17 cellular contexts compared by ENCODE assay signal in the genomic region with DNA sequence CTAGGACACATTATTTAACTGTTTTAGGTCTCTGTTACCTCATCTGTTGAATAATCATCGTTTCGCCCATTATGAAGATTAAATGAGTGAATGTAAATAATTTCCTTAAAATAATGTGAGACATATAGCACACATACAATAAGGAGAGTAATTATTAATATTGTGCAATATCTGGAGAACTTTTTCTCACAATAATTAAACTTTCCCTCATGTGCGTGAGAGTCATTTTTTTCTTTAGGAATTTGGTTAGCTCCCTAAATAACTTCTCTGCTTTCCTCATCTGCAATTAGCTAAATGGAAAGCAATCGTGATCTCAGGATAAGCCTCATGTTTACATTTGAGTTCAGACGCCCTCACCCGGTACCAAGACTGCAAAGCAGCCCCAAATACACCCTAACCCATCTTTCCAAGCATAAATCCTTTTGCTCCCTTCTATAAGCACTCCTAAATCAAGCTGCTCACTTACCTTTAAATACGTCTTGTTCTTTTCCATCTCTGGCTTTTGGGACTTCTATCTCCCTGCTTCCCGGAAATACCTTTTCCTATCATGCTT.
A peak's percentile ranks its signal among the peaks of the same experiment; 100 is the strongest.
DNase-seq lines count a peak whose midpoint lies in the region; ATAC-seq, FAIRE-seq and TF ChIP-seq lines count a peak whose summit lies in the region.
"Had no signal": no experiment of that assay in that cellular context is flagged by ENCODE, and none has a peak within 500 bp of the region (broad histone marks: within the 10 kb centered on the region; RNA-seq: fewer than 3 reads in every experiment).

No MANE protein-coding gene starts in this region.

- no peaks in the 10 kb centered on the region for H3K4me1 Mint-ChIP-seq in activated T-helper 1 cell treated with anti-CD3 and anti-CD28 coated beads, Interleukin-12 subunit alpha, Interleukin-12 subunit beta, Interleukin-2, Interleukin-4 antibody, amounts not matched to agents 30 ng/mL and 10 ng/mL and 1 ng/mL, durations not matched to agents 14 hours and 24 hours and 36 hours (ENCODE audit: low read depth)
- H3K4me1 Mint-ChIP-seq: activated naive CD8-positive, alpha-beta T cell treated with anti-CD3 and anti-CD28 coated beads, Interleukin-2, amount 10 ng/mL, durations not matched to agents 7 days and 5 days had no signal

- intact Hi-C loops in HepG2 (cut with micrococcal nuclease; ENCODE audit: unreplicated experiment) = no loop called here
- intact Hi-C loops in right lobe of liver (cut with DNase I) = no loop called here
- intact Hi-C loops in Panc1 (cut with micrococcal nuclease; ENCODE audit: unreplicated experiment) = no loop called here
- intact Hi-C loops in activated T-helper 1 cell treated with anti-CD3 and anti-CD28 coated beads, Interleukin-12 subunit alpha, Interleukin-12 subunit beta, Interleukin-2, Interleukin-4 antibody, amounts not matched to agents 30 ng/mL and 10 ng/mL and 1 ng/mL, durations not matched to agents 14 hours and 24 hours and 36 hours (cut with micrococcal nuclease) = no loop called here

- H3K9me3 Mint-ChIP-seq in activated T-helper 1 cell treated with anti-CD3 and anti-CD28 coated beads, Interleukin-12 subunit alpha, Interleukin-12 subunit beta, Interleukin-2, Interleukin-4 antibody, amounts not matched to agents 30 ng/mL and 10 ng/mL and 1 ng/mL, durations not matched to agents 14 hours and 24 hours and 36 hours = no peaks in the 10 kb centered on the region
- H3K9me3 Mint-ChIP-seq: activated naive CD8-positive, alpha-beta T cell treated with anti-CD3 and anti-CD28 coated beads, Interleukin-2, amount 10 ng/mL, durations not matched to agents 7 days and 5 days had no signal

- no peak for TF ChIP-seq RAD21 in HepG2 (CRISPR knock-in tag; IDR thresholded peaks at IDR 0.05)

- FAIRE-seq in HepG2 (lab: Jason Lieb, UNC) = no peak

- H3K4me2 ChIP-seq in HepG2 (ENCODE audit: low read depth, low read length) = no peak overlapping the region
- H3K4me2 ChIP-seq: KMS-11 had no signal

- H4K20me1 ChIP-seq in HepG2 (ENCODE audit: insufficient read depth, low read length) = no peaks in the 10 kb centered on the region

- 0 out of 2 replicates have a peak, but pooled peaks cover 4% of the 10 kb centered on the region for H3K4me1 ChIP-seq in HepG2 (ENCODE audit: insufficient read depth, low read length)
- H3K4me1 ChIP-seq in right lobe of liver = no peaks in the 10 kb centered on the region
- no peaks in the 10 kb centered on the region for H3K4me1 ChIP-seq in Panc1 (ENCODE audit: control insufficient read depth, insufficient read depth, low read length)
- H3K4me1 ChIP-seq: vagina had no signal

- POLR2A ChIA-PET in HepG2 (lab: Yijun Ruan, JAX) (no interaction called here), Panc1 (lab: Charles Lee) (no interaction called here)

- peak; percentile 50 for TF ChIP-seq CTCF in HepG2 (CRISPR knock-in tag; IDR thresholded peaks at IDR 0.05)
- no peak for TF ChIP-seq CTCF in right lobe of liver (IDR thresholded peaks at IDR 0.05)
- peak; percentile 36; the same call in 1 of the 2 replicates for TF ChIP-seq CTCF in Panc1 (IDR thresholded peaks at IDR 0.05)
- peak; percentile 52 for TF ChIP-seq CTCF in epithelial cell of esophagus (IDR thresholded peaks at IDR 0.05; ENCODE audit: insufficient read depth, low read depth, low read length, missing control alignments)

- CTCF ChIA-PET in HepG2 (lab: Yijun Ruan, JAX; ENCODE audit: low intra/inter-chr PET ratio, low total read pairs) = no interaction called here
- CTCF ChIA-PET in Panc1 (lab: Charles Lee) = no interaction called here

- 8% methylated on average over 8 of the region's 8 CpGs for WGBS in HepG2 (ENCODE audit: low lambda C conversion rate)
- 35% methylated on average over 8 of the region's 8 CpGs for WGBS in right lobe of liver (ENCODE audit: insufficient coverage, low coverage, low lambda C conversion rate, missing lambda C conversion rate)

- H3K4me3 Mint-ChIP-seq in activated T-helper 1 cell treated with anti-CD3 and anti-CD28 coated beads, Interleukin-12 subunit alpha, Interleukin-12 subunit beta, Interleukin-2, Interleukin-4 antibody, amounts not matched to agents 30 ng/mL and 10 ng/mL and 1 ng/mL, durations not matched to agents 14 hours and 24 hours and 36 hours = no peak overlapping the region
- H3K4me3 Mint-ChIP-seq: activated naive CD8-positive, alpha-beta T cell treated with anti-CD3 and anti-CD28 coated beads, Interleukin-2, amount 10 ng/mL, durations not matched to agents 7 days and 5 days had no signal

- no peak overlapping the region for H3K27ac ChIP-seq in HepG2 (ENCODE audit: extremely low read length, insufficient read depth, low read length)
- H3K27ac ChIP-seq in right lobe of liver = no peak overlapping the region
- no peak overlapping the region for H3K27ac ChIP-seq in Panc1 (ENCODE audit: low read length)
- H3K27ac ChIP-seq: KMS-11, vagina had no signal

- H3K36me3 ChIP-seq in HepG2 (replicated peaks in 1 of 2; ENCODE audit: control insufficient read depth in 1 of 2, insufficient read depth in 2 of 2, low read length in 2 of 2) (no peaks in the 10 kb centered on the region), right lobe of liver (no peaks in the 10 kb centered on the region), Panc1 (ENCODE audit: control insufficient read depth, insufficient read depth, low read length) (no peaks in the 10 kb centered on the region)
- H3K36me3 ChIP-seq: vagina had no signal

- in situ Hi-C loops in HepG2 (cut with HindIII; ENCODE audit: extremely low pct_ligation_motif_present, low pct_unique_long_range_greater_than_20kb) (no loop called here), Panc1 (cut with HindIII; ENCODE audit: low pct_unique_long_range_greater_than_20kb, low sequenced_read_pairs) (no loop called here)

- H3K9ac ChIP-seq in HepG2 (ENCODE audit: insufficient read depth, low read depth, low read length) = no peak overlapping the region
- H3K9ac ChIP-seq: KMS-11 had no signal

- no peak for DNase-seq in HepG2 (ENCODE audit: low spot score)
- no peak for DNase-seq in right lobe of liver
- no peak for DNase-seq in Panc1 (ENCODE audit: low read depth, low spot score)
- DNase-seq in epithelial cell of esophagus (ENCODE audit: low read depth) = peak; percentile 29
- no peak for DNase-seq in activated T-helper 1 cell treated with anti-CD3 and anti-CD28 coated beads, Interleukin-12 subunit alpha, Interleukin-12 subunit beta, Interleukin-2, Interleukin-4 antibody, amounts not matched to agents 30 ng/mL and 10 ng/mL and 1 ng/mL, durations not matched to agents 14 hours and 24 hours and 36 hours (ENCODE audit: low spot score)
- DNase-seq in retina = no peak
- DNase-seq: activated CD8-positive, alpha-beta memory T cell treated with anti-CD3 and anti-CD28 coated beads, Interleukin-2, amount 50 U/mL, for 4 hours; activated naive CD8-positive, alpha-beta T cell treated with anti-CD3 and anti-CD28 coated beads, Interleukin-2, amount 10 ng/mL, durations not matched to agents 7 days and 5 days; DND-41; NCI-H2171 treated with DMSO at 0.1 percent for 48 hours; nucleus accumbens; SHP77 treated with DMSO at 0.1 percent for 48 hours; stimulated activated CD8-positive, alpha-beta memory T cell treated with anti-CD3 and anti-CD28 coated beads, Interleukin-4, amount 100 ng/mL, for 48 hours had no signal

- H3K4me3 ChIP-seq in HepG2 (replicated peaks in 1 of 3; ENCODE audit: insufficient read depth in 1 of 3, low read depth in 2 of 3, low read length in 3 of 3) (no peak overlapping the region), right lobe of liver (no peak overlapping the region), Panc1 (ENCODE audit: low read depth in 2 of 2, low read length in 2 of 2) (no peak overlapping the region), epithelial cell of esophagus (ENCODE audit: low read length) (no peak overlapping the region)
- H3K4me3 ChIP-seq: vagina had no signal

- H3K27me3 ChIP-seq in HepG2 (ENCODE audit: control insufficient read depth in 1 of 2, insufficient read depth in 2 of 2, low read length in 2 of 2) (no peaks in the 10 kb centered on the region), right lobe of liver (no peaks in the 10 kb centered on the region), Panc1 (ENCODE audit: control insufficient read depth, insufficient read depth, low read length) (no peaks in the 10 kb centered on the region)
- H3K27me3 ChIP-seq: vagina had no signal

- ATAC-seq in HepG2 = peak; percentile 78
- no peak for ATAC-seq in right lobe of liver
- no peak for ATAC-seq in Panc1
- ATAC-seq in HG03521 (IDR thresholded peaks at IDR 0.05; ENCODE audit: unreplicated experiment) = no peak
- ATAC-seq in GM18505 (IDR thresholded peaks at IDR 0.05; ENCODE audit: unreplicated experiment) = no peak

- H3K9me3 ChIP-seq in HepG2 (ENCODE audit: low read length) (no peaks in the 10 kb centered on the region), right lobe of liver (no peaks in the 10 kb centered on the region), Panc1 (ENCODE audit: control insufficient read depth, insufficient read depth, low read depth, low read length) (no peaks in the 10 kb centered on the region)
- H3K9me3 ChIP-seq: vagina had no signal

- H3K27ac Mint-ChIP-seq in activated T-helper 1 cell treated with anti-CD3 and anti-CD28 coated beads, Interleukin-12 subunit alpha, Interleukin-12 subunit beta, Interleukin-2, Interleukin-4 antibody, amounts not matched to agents 30 ng/mL and 10 ng/mL and 1 ng/mL, durations not matched to agents 14 hours and 24 hours and 36 hours = no peak overlapping the region
- H3K27ac Mint-ChIP-seq: activated naive CD8-positive, alpha-beta T cell treated with anti-CD3 and anti-CD28 coated beads, Interleukin-2, amount 10 ng/mL, durations not matched to agents 7 days and 5 days had no signal

- no TSS peak for BruUV-seq in HepG2 (replicated peaks; lab: Mats Ljungman, UMichigan)
- no TSS peak for BruUV-seq in Panc1 (replicated peaks; lab: Mats Ljungman, UMichigan)

- no peak overlapping the region for H2AFZ ChIP-seq in HepG2 (ENCODE audit: low read length)

- no peak for TF ChIP-seq POLR2A in HepG2 (IDR thresholded peaks at IDR 0.05; ENCODE audit: insufficient read depth in 1 of 2, low read depth in 2 of 2, low read length in 2 of 2)
- no peak for TF ChIP-seq POLR2A in right lobe of liver (IDR thresholded peaks at IDR 0.05)
- no peak for TF ChIP-seq POLR2A in GM18505 (IDR thresholded peaks at IDR 0.05; ENCODE audit: borderline replicate concordance, extremely low read depth, insufficient read depth, insufficient read length)

- TF ChIP-seq EP300 in HepG2 (IDR thresholded peaks at IDR 0.05; ENCODE audit: low read depth in 2 of 2, low read length in 2 of 2) (no peak), HepG2 (CRISPR knock-in tag; IDR thresholded peaks at IDR 0.05; ENCODE audit: borderline replicate concordance) (no peak)

- H3K79me2 ChIP-seq in HepG2 (ENCODE audit: insufficient read depth, low read length) = no peaks in the 10 kb centered on the region

- H3K36me3 Mint-ChIP-seq in activated T-helper 1 cell treated with anti-CD3 and anti-CD28 coated beads, Interleukin-12 subunit alpha, Interleukin-12 subunit beta, Interleukin-2, Interleukin-4 antibody, amounts not matched to agents 30 ng/mL and 10 ng/mL and 1 ng/mL, durations not matched to agents 14 hours and 24 hours and 36 hours (ENCODE audit: low read depth) = no peaks in the 10 kb centered on the region
- H3K36me3 Mint-ChIP-seq: activated naive CD8-positive, alpha-beta T cell treated with anti-CD3 and anti-CD28 coated beads, Interleukin-2, amount 10 ng/mL, durations not matched to agents 7 days and 5 days had no signal

- H3K27me3 Mint-ChIP-seq in activated T-helper 1 cell treated with anti-CD3 and anti-CD28 coated beads, Interleukin-12 subunit alpha, Interleukin-12 subunit beta, Interleukin-2, Interleukin-4 antibody, amounts not matched to agents 30 ng/mL and 10 ng/mL and 1 ng/mL, durations not matched to agents 14 hours and 24 hours and 36 hours (ENCODE audit: insufficient read depth) = peaks cover 2% of the 10 kb centered on the region

Comparison
In these comparisons a context has a peak if more than half of its experiments do, and no peak if none do; other contexts are left out.
1. CTCF ChIP-seq: peak in HepG2 (single experiment), Panc1 (single experiment) and epithelial cell of esophagus (single experiment); none in right lobe of liver (0 of 4).